9 cellular contexts compared by ENCODE assay signal in the genomic region with DNA sequence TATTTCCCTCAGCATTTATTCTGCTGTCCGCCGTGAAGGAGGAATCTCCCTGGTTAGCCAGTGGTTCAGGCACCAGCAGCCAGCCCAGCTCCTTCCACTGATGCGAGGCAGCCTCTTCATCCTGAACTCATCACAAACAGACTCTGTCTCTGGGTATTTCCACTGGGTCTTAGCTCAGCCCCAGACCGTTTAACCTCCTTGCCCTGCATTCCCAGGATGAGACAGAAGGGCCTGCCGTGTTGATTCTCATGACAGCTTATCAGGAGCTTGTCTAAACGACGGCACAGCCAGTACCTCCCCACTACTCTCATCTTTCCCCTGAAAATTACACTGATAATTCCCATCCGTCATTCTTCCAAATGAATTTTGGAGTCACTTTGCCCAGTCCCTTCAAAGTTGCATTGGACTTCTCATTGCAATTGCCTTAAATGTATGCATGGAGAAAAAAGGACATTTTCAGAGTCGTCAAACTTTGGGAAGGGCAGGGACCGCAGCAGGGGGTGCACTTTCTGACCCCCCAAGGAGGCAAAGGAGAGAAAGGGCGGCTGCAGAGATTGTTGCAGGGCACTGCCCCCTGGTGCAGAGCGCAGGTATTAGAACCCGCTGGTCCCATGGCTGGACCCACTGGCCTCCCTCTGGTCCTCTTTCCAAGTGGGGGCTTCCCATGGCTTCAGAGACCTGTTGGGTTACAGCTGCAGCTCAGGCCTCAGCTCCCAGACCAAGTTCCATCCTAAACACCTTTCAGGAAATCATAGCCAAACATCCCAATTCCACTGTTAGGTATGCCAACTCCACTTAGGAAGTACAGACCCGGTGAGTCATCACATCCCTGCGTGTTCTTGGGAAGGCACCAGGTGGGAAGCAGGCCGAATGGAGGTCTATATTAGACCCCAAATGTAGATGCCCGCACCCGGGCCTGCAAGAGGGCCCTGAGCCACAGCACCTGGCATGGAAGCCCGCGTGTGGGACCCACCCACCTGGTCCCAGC. TPM values are rescaled to one million over a fixed set of nuclear protein-coding genes. Genes with fewer than 3 reads are reported as not detected.
A peak's percentile ranks its signal among the peaks of the same experiment; 100 is the strongest.
DNase-seq lines count a peak whose midpoint lies in the region; ATAC-seq and TF ChIP-seq lines count a peak whose summit lies in the region.
"Had no signal": no experiment of that assay in that cellular context is flagged by ENCODE, and none has a peak within 500 bp of the region (broad histone marks: within the 10 kb centered on the region; RNA-seq: fewer than 3 reads in every experiment).

No MANE protein-coding gene starts in this region.

- no peak overlapping the region for H3K27ac ChIP-seq in BLaER1 treated with 17β-estradiol and CSF1 and Interleukin-3, amounts not matched to agents 10 nM and 100 nM
- H3K27ac ChIP-seq in HCT116 (ENCODE audit: low read depth, low read length) (no peak overlapping the region), right lobe of liver (no peak overlapping the region)

- RAD21 ChIA-PET in HCT116 (lab: Charles Lee; ENCODE audit: low non-redundant PET in 1 of 2, low total read pairs in 2 of 2, uncharacterized antibody in 2 of 2, unreplicated experiment in 2 of 2) = interaction anchor here (1.1 to 1.2 kb wide), 3 partner anchors 26 to 162 kb away, joined by 3 read pairs; no protein-coding TSS in a partner anchor

- H3K9me3 ChIP-seq in BLaER1 treated with 17β-estradiol and CSF1 and Interleukin-3, amounts not matched to agents 10 nM and 100 nM (replicated peaks in 1 of 11) = no peaks in the 10 kb centered on the region
- H3K9me3 ChIP-seq in HCT116 (ENCODE audit: control insufficient read depth in 1 of 2, insufficient read depth in 1 of 2, low read depth in 1 of 2, low read length in 2 of 2) (no peaks in the 10 kb centered on the region), right lobe of liver (no peaks in the 10 kb centered on the region)

- no peak for DNase-seq in HCT116 (ENCODE audit: low read depth, low spot score)
- peak; percentile 17 for DNase-seq in amniotic epithelial cell (ENCODE audit: low read depth)
- no peak for DNase-seq in right lobe of liver
- no peak for DNase-seq in GM19238 (ENCODE audit: insufficient read length, low spot score)
- no peak for DNase-seq in NCI-H526 treated with DMSO at 0.1 percent for 48 hours (lab: John Stamatoyannopoulos, UW)
- DNase-seq: activated B cell treated with CpG ODN at 0.5 μM for 24 hours had no signal

- intact Hi-C loops in HCT116 (cut with micrococcal nuclease) (loop anchor here (1.0 kb wide), 2 partner anchors 50 to 124 kb away; no protein-coding TSS in a partner anchor), right lobe of liver (cut with DNase I) (loop anchor here (5.0 kb wide), 2 partner anchors 118 to 123 kb away; no protein-coding TSS in a partner anchor)

- TF ChIP-seq RAD21 in HCT116 (IDR thresholded peaks at IDR 0.05; ENCODE audit: low read depth) = no peak

- peak overlapping the region in 9 of 11 experiments; percentile 88 to 98 (median 95); a peak in 18 of 22 replicates for H3K4me2 ChIP-seq in BLaER1 treated with 17β-estradiol and CSF1 and Interleukin-3, amounts not matched to agents 10 nM and 100 nM
- H3K4me2 ChIP-seq in HCT116 (ENCODE audit: low read length) = 0 out of 2 replicates have a peak overlapping the region, but pooled peaks have one; percentile 4

- no peak overlapping the region for H3K4me3 ChIP-seq in BLaER1 treated with 17β-estradiol and CSF1 and Interleukin-3, amounts not matched to agents 10 nM and 100 nM
- H3K4me3 ChIP-seq in HCT116 (replicated peaks in 1 of 2; ENCODE audit: low read depth in 1 of 2, low read length in 2 of 2) (no peak overlapping the region), right lobe of liver (no peak overlapping the region)

- H3K36me3 ChIP-seq in BLaER1 treated with 17β-estradiol and CSF1 and Interleukin-3, amounts not matched to agents 10 nM and 100 nM = no peaks in the 10 kb centered on the region
- H3K36me3 ChIP-seq in HCT116 (ENCODE audit: control insufficient read depth in 1 of 2, insufficient read depth in 2 of 2, low read length in 2 of 2) (no peaks in the 10 kb centered on the region), right lobe of liver (no peaks in the 10 kb centered on the region)

- TF ChIP-seq CTCF in HCT116 (IDR thresholded peaks at IDR 0.05 in 2 of 3, conservative IDR thresholded peaks at IDR 0.05 in 1 of 3; ENCODE audit: borderline replicate concordance in 1 of 3, insufficient read depth in 1 of 3, low read depth in 2 of 3, low read length in 2 of 3) = peak in 2 of 3 experiments; percentile 85 to 91; a peak in 4 of 6 replicates
- TF ChIP-seq CTCF in right lobe of liver (IDR thresholded peaks at IDR 0.05) = peak; percentile 36 to 44 (median 41)

- CTCF ChIA-PET in HCT116 (lab: Charles Lee) = interaction anchor here (1.0 kb wide), 2 partner anchors 26 to 50 kb away, joined by 4 to 6 read pairs; no protein-coding TSS in a partner anchor

- POLR2A ChIA-PET in HCT116 (lab: Charles Lee) = no interaction called here

- peaks cover 40 to 69% (median 64%) of the 10 kb centered on the region in 10 experiments for H3K4me1 ChIP-seq in BLaER1 treated with 17β-estradiol and CSF1 and Interleukin-3, amounts not matched to agents 10 nM and 100 nM
- H3K4me1 ChIP-seq in HCT116 (ENCODE audit: control insufficient read depth in 1 of 2, insufficient read depth in 2 of 2, low read length in 2 of 2) (peaks cover 37 to 58% of the 10 kb centered on the region in 2 experiments), right lobe of liver (peaks cover 0 to 9% (median 0%) of the 10 kb centered on the region in 4 donors)

- peaks cover 0 to 39% (median 22%) of the 10 kb centered on the region in 11 experiments; a peak in 19 of 22 replicates for H3K27me3 ChIP-seq in BLaER1 treated with 17β-estradiol and CSF1 and Interleukin-3, amounts not matched to agents 10 nM and 100 nM
- H3K27me3 ChIP-seq in HCT116 (ENCODE audit: insufficient read depth, low read length) (no peaks in the 10 kb centered on the region), right lobe of liver (peaks cover 0 to 11% of the 10 kb centered on the region in 2 donors)

- H4K20me1 ChIP-seq in BLaER1 treated with 17β-estradiol and CSF1 and Interleukin-3, amounts not matched to agents 10 nM and 100 nM = peaks cover 0 to 46% (median 24%) of the 10 kb centered on the region in 11 experiments; a peak in 15 of 22 replicates
- no peaks in the 10 kb centered on the region for H4K20me1 ChIP-seq in HCT116 (ENCODE audit: insufficient read depth)

- TF ChIP-seq POLR2A in HCT116 (IDR thresholded peaks at IDR 0.05; ENCODE audit: borderline replicate concordance, extremely low read depth, insufficient read depth, insufficient read length) (no peak), right lobe of liver (IDR thresholded peaks at IDR 0.05) (no peak)

- BruUV-seq in HCT116 (replicated peaks; lab: Mats Ljungman, UMichigan) = no TSS peak

- no peaks in the 10 kb centered on the region for H3K9me2 ChIP-seq in HCT116 (ENCODE audit: insufficient read depth)

- no peaks in the 10 kb centered on the region for H3K79me2 ChIP-seq in HCT116 (ENCODE audit: insufficient read depth, low read length)

- 33% methylated on average over 12 of the region's 20 CpGs for WGBS in right lobe of liver (ENCODE audit: insufficient coverage, low coverage, low lambda C conversion rate, missing lambda C conversion rate)

- peak; percentile 23 for ATAC-seq in HCT116
- peak in 1 of 4 donors; percentile 48 for ATAC-seq in right lobe of liver
- no peak for ATAC-seq in GM19324 (IDR thresholded peaks at IDR 0.05; ENCODE audit: low FRiP score, unreplicated experiment)
- no peak for ATAC-seq in esophagus mucosa

- H2AFZ ChIP-seq in HCT116 (ENCODE audit: low read depth, low read length, poor library complexity, severe bottlenecking) = no peak overlapping the region

- 0 out of 22 replicates have a peak overlapping the region, but pooled peaks of 1 of the 11 experiments have one; percentile 5 for H3K9ac ChIP-seq in BLaER1 treated with 17β-estradiol and CSF1 and Interleukin-3, amounts not matched to agents 10 nM and 100 nM
- no peak overlapping the region for H3K9ac ChIP-seq in HCT116 (ENCODE audit: low read length)

TF ChIP-seq in HCT116, 20 proteins besides CTCF, POLR2A, EP300 and RAD21:
- TF ChIP-seq ZNF274 (IDR thresholded peaks at IDR 0.05; ENCODE audit: low read depth, low read length) = no peak
- TF ChIP-seq FOSL1 (IDR thresholded peaks at IDR 0.05; ENCODE audit: low read depth) = no peak
TF ChIP-seq in HCT116: peak in this region for 0.

RNA-seq across cellular contexts. Expression of gene MEGF6, which starts 3.7 kb away (rescaled TPM):
- 47.6 TPM for total RNA-seq in HCT116 (2021; ENCODE audit: unreplicated experiment)
- 34.0 and 43.9 TPM in 2 replicates for polyA plus RNA-seq in HCT116 (2012)
- total RNA-seq in right lobe of liver = 1 to 10 TPM; 2.2 to 9.6 (median 4.4) TPM
- total RNA-seq in esophagus mucosa = 12.5 TPM

RNA-seq across cellular contexts. Expression of gene TPRG1L, which starts 9.8 kb away (rescaled TPM):
- total RNA-seq in HCT116 (2021; ENCODE audit: unreplicated experiment) = 25.6 TPM
- polyA plus RNA-seq in HCT116 (2012) = 17.6 and 18.6 TPM in 2 replicates
- total RNA-seq in right lobe of liver = 10 to 100 TPM; 42.5 to 54.6 (median 53.4) TPM
- 40.3 TPM for total RNA-seq in esophagus mucosa

RNA-seq across cellular contexts. Expression of gene WRAP73, which starts 34.9 kb away (rescaled TPM):
- 51.4 TPM for total RNA-seq in HCT116 (2021; ENCODE audit: unreplicated experiment)
- polyA plus RNA-seq in HCT116 (2012) = 43.0 and 45.5 TPM in 2 replicates
- 1 to 10 TPM; 5.6 to 9.1 (median 7.1) TPM for total RNA-seq in right lobe of liver
- 13.9 TPM for total RNA-seq in esophagus mucosa

RNA-seq across cellular contexts. Expression of gene TP73, which starts 37.3 kb away (rescaled TPM):
- total RNA-seq in HCT116 (2021; ENCODE audit: unreplicated experiment) = 19.2 TPM
- polyA plus RNA-seq in HCT116 (2012) = 9.9 and 10.1 TPM in 2 replicates
- 1 to 10 TPM in 2 of 6 experiments, under 1 TPM in 4; 0.05 to 2.3 (median 0.32) TPM for total RNA-seq in right lobe of liver
- 5.2 TPM for total RNA-seq in esophagus mucosa
